16 cellular contexts compared by ENCODE assay signal in the genomic region with DNA sequence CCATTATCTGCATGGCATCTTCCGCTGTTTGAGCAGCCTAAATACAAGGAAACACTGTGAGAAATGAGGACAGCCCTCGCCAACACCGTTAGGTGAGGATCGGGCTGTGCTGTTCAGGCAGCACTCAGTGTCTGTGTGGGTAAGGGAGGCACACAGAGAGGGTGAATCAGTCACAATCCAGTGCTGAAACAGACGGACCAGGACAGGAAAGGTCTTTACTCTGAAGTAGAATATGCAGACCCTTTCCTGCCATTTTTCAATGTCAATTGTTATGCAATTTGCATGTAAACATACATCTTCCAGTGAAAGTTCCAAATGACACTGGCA. TPM values are rescaled to one million over a fixed set of nuclear protein-coding genes. Genes with fewer than 3 reads are reported as not detected.
A peak's percentile ranks its signal among the peaks of the same experiment; 100 is the strongest.
DNase-seq lines count a peak whose midpoint lies in the region; ATAC-seq, FAIRE-seq and TF ChIP-seq lines count a peak whose summit lies in the region.
"Had no signal": no experiment of that assay in that cellular context is flagged by ENCODE, and none has a peak within 500 bp of the region (broad histone marks: within the 10 kb centered on the region; RNA-seq: fewer than 3 reads in every experiment).

No MANE protein-coding gene starts in this region.

- H3K27me3 ChIP-seq in CD4-positive, CD25-positive, alpha-beta regulatory T cell (ENCODE audit: control insufficient read depth, insufficient read depth, low read length) = no peaks in the 10 kb centered on the region
- H3K27me3 ChIP-seq in ascending aorta (no peaks in the 10 kb centered on the region), stomach smooth muscle (ENCODE audit: control insufficient read depth in 1 of 2, insufficient read depth in 2 of 2, low read length in 2 of 2) (no peaks in the 10 kb centered on the region)
- H3K27me3 ChIP-seq: dorsolateral prefrontal cortex had no signal

- peaks cover 72% of the 10 kb centered on the region for H3K36me3 ChIP-seq in CD4-positive, CD25-positive, alpha-beta regulatory T cell (ENCODE audit: control insufficient read depth, insufficient read depth, low read length)
- H3K36me3 ChIP-seq in ascending aorta = peaks cover 27 to 66% of the 10 kb centered on the region in 2 donors
- H3K36me3 ChIP-seq in kidney (ENCODE audit: control insufficient read depth in 1 of 2, insufficient read depth in 2 of 2, low read length in 2 of 2) = peaks cover 40 to 41% of the 10 kb centered on the region in 2 donors
- peaks cover 45 to 66% of the 10 kb centered on the region in 2 donors for H3K36me3 ChIP-seq in stomach smooth muscle (ENCODE audit: control insufficient read depth in 2 of 2, insufficient read depth in 2 of 2, low read length in 2 of 2)

- H3K27ac ChIP-seq in CD4-positive, CD25-positive, alpha-beta regulatory T cell (ENCODE audit: insufficient read depth, low read length, poor library complexity, severe bottlenecking) = no peak overlapping the region
- H3K27ac ChIP-seq in ascending aorta (peak overlapping the region; percentile 86 to 88), kidney (ENCODE audit: low read depth in 2 of 2, low read length in 2 of 2) (peak overlapping the region; percentile 33 to 61), stomach smooth muscle (ENCODE audit: low read length) (peak overlapping the region; percentile 49)

- DNase-seq in CD4-positive, CD25-positive, alpha-beta regulatory T cell = no peak
- DNase-seq in ascending aorta (ENCODE audit: low spot score in 2 of 2) (no peak), kidney (no peak), kidney glomerular epithelial cell (lab: John Stamatoyannopoulos, UW) (no peak), middle frontal gyrus (ENCODE audit: extremely low spot score, low spot score) (no peak)
- DNase-seq in stimulated activated naive CD4-positive, alpha-beta T cell (lab: John Stamatoyannopoulos, UW) = no peak
- DNase-seq: activated CD4-positive, alpha-beta T cell treated with anti-CD3 and anti-CD28 coated beads, Interleukin-2, amount 50 U/mL, for 48 hours; AML-193; dorsolateral prefrontal cortex; NCI-H1436 treated with DMSO at 0.1 percent for 48 hours; NCI-H510A; nucleus accumbens had no signal

- FAIRE-seq in kidney (lab: Jason Lieb, UNC) = no peak
- FAIRE-seq: GM18507, TTC549 had no signal

- H3K4me1 Mint-ChIP-seq in CD4-positive, CD25-positive, alpha-beta regulatory T cell = peaks cover 0 to 5% (median 2%) of the 10 kb centered on the region in 4 donors

- intact Hi-C loops in ascending aorta (cut with DNase I) = loop anchor here (2.0 kb wide), 1 partner anchor 52 kb away; a partner anchor contains a TSS
- intact Hi-C loops in kidney (cut with DNase I) = no loop called here

- TF ChIP-seq CTCF in ascending aorta (IDR thresholded peaks at IDR 0.05) (no peak), kidney (IDR thresholded peaks at IDR 0.05; ENCODE audit: borderline replicate concordance, extremely low read depth, insufficient read depth) (no peak)

- H3K9ac ChIP-seq in kidney (ENCODE audit: low read length in 2 of 2) (no peak overlapping the region), stomach smooth muscle (ENCODE audit: low read length in 2 of 2) (peak overlapping the region in 1 of 2 donors; percentile 14)

- peak overlapping the region in 1 of 4 donors; percentile 38 for H3K4me3 Mint-ChIP-seq in CD4-positive, CD25-positive, alpha-beta regulatory T cell

- no peaks in the 10 kb centered on the region for H3K9me3 Mint-ChIP-seq in CD4-positive, CD25-positive, alpha-beta regulatory T cell

- no peak overlapping the region for H3K4me3 ChIP-seq in CD4-positive, CD25-positive, alpha-beta regulatory T cell (ENCODE audit: low read depth, low read length)
- H3K4me3 ChIP-seq in ascending aorta (no peak overlapping the region), kidney (ENCODE audit: low read length in 2 of 2) (no peak overlapping the region), stomach smooth muscle (ENCODE audit: low read length in 2 of 2) (no peak overlapping the region)
- H3K4me3 ChIP-seq: dorsolateral prefrontal cortex had no signal

- H3K9me3 ChIP-seq in CD4-positive, CD25-positive, alpha-beta regulatory T cell (ENCODE audit: control insufficient read depth in 2 of 2, low read length in 2 of 2) = no peaks in the 10 kb centered on the region
- H3K9me3 ChIP-seq in ascending aorta (no peaks in the 10 kb centered on the region), kidney (ENCODE audit: control insufficient read depth in 1 of 2, low read length in 2 of 2) (no peaks in the 10 kb centered on the region), stomach smooth muscle (ENCODE audit: control insufficient read depth in 2 of 2, low read length in 2 of 2) (no peaks in the 10 kb centered on the region)

- H3K27ac Mint-ChIP-seq in CD4-positive, CD25-positive, alpha-beta regulatory T cell = peak overlapping the region in 2 of 3 donors; percentile 14 to 36

- no peaks in the 10 kb centered on the region for H3K27me3 Mint-ChIP-seq in CD4-positive, CD25-positive, alpha-beta regulatory T cell

- ATAC-seq in CD4-positive, CD25-positive, alpha-beta regulatory T cell (ENCODE audit: low read depth in 2 of 2) = no peak
- ATAC-seq in GM21737 (IDR thresholded peaks at IDR 0.05; ENCODE audit: unreplicated experiment) = no peak

- H3K4me1 ChIP-seq in CD4-positive, CD25-positive, alpha-beta regulatory T cell (ENCODE audit: control insufficient read depth, insufficient read depth, low read length, poor library complexity, severe bottlenecking) = no peaks in the 10 kb centered on the region
- H3K4me1 ChIP-seq in ascending aorta = peaks cover 9 to 20% of the 10 kb centered on the region in 2 donors
- H3K4me1 ChIP-seq in kidney (ENCODE audit: control insufficient read depth in 1 of 2, insufficient read depth in 1 of 2, low read depth in 1 of 2, low read length in 2 of 2) = peaks cover 4% of the 10 kb centered on the region in 2 donors
- H3K4me1 ChIP-seq in stomach smooth muscle (ENCODE audit: control insufficient read depth, insufficient read depth, low read length) = peaks cover 9% of the 10 kb centered on the region

- peaks cover 48% of the 10 kb centered on the region for H3K36me3 Mint-ChIP-seq in CD4-positive, CD25-positive, alpha-beta regulatory T cell

RNA-seq across cellular contexts. Expression of a gene that starts 53.0 kb away (rescaled TPM):
- 27.4 TPM for total RNA-seq in CD4-positive, CD25-positive, alpha-beta regulatory T cell
- 10 to 100 TPM; 35.8 to 51.4 (median 41.3) TPM for polyA plus RNA-seq in CD4-positive, CD25-positive, alpha-beta regulatory T cell
- total RNA-seq in ascending aorta (8.1 TPM), kidney (20.1 TPM)
- polyA plus RNA-seq in kidney (ENCODE audit: insufficient read depth, low read depth, low replicate concordance) = 11.1 TPM
